In the genomic region with DNA sequence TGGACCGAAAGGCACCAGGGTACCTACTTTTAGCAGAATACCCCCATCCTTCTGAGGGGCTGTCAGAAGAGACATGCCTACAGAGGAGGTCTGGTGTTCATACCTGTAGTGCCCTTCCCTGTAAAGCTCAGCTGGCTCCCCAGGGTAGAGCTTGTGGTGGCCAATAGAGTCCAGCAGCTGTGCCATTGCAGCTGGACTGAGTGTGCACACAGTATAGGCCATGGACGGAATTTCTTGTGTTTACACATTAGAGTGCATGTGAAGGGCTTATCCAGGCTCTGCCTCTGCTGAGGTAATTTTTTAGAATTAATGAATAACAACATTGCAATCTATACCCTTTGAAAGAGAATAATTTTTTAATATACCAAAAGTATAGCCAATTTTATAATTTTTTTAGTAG, we compare ENCODE assay signal across 26 cellular contexts.
"Had no signal": no experiment of that assay in that cellular context is flagged by ENCODE, and none has a peak within 500 bp of the region (broad histone marks: within the 10 kb centered on the region; RNA-seq: fewer than 3 reads in every experiment).

No MANE protein-coding gene starts in this region.

- H3K27me3 ChIP-seq: neutrophil, pancreas, spleen, stomach, tibial artery, transverse colon, upper lobe of left lung, uterus had no signal

- H3K4me3 ChIP-seq: pancreas, psoas muscle, skin epidermis, smooth muscle cell, spleen, stomach, thoracic aorta, tibial artery, transverse colon, upper lobe of left lung, uterus had no signal

- H3K27ac ChIP-seq: neutrophil, pancreas, psoas muscle, skin epidermis, spleen, stomach, thoracic aorta, tibial artery, transverse colon, upper lobe of left lung, uterus had no signal

- H3K9me3 ChIP-seq: neutrophil, pancreas, psoas muscle, spleen, stomach, thoracic aorta, tibial artery, transverse colon, upper lobe of left lung, uterus had no signal

- ATAC-seq: naive thymus-derived CD8-positive, alpha-beta T cell; natural killer cell treated with Interleukin-12 subunit alpha and Interleukin-12 subunit beta and Interleukin-15 and Interleukin-18, amount 100 ng/mL, for 72 hours; psoas muscle; right cardiac atrium; sciatic nerve; stimulated activated effector memory CD8-positive, alpha-beta T cell treated with anti-CD3 and anti-CD28 coated beads, Interleukin-12 subunit alpha, Interleukin-12 subunit beta, amount 100 ng/mL, for 72 hours; stimulated activated naive B cell treated with anti-CD40 and anti-IgM and Interleukin-4, amounts not matched to agents 10 μg/mL and 1 μg/mL and 100 μg/mL, for 72 hours had no signal

- H3K36me3 ChIP-seq: pancreas, thoracic aorta, transverse colon, uterus had no signal

- H3K4me1 ChIP-seq: pancreas, psoas muscle, transverse colon, uterus had no signal

- H3K4me2 ChIP-seq: smooth muscle cell had no signal

- DNase-seq: naive B cell; naive thymus-derived CD8-positive, alpha-beta T cell; nephron progenitor cell; nucleus accumbens; pancreas; psoas muscle; right cardiac atrium; spleen; stimulated activated CD4-positive, alpha-beta T cell treated with anti-CD3 and anti-CD28 coated beads, Interleukin-12 subunit alpha, Interleukin-12 subunit beta, amount 100 ng/mL, for 4 hours; stimulated activated CD4-positive, alpha-beta T cell treated with anti-CD3 and anti-CD28 coated beads, Interleukin-2, amount 100 ng/mL, for 24 hours; stimulated activated CD4-positive, alpha-beta T cell treated with anti-CD3 and anti-CD28 coated beads, Interleukin-2, amount 100 ng/mL, for 48 hours; stimulated activated CD4-positive, alpha-beta T cell treated with anti-CD3 and anti-CD28 coated beads, Interleukin-4, amount 100 ng/mL, for 24 hours; stimulated activated naive B cell treated with anti-CD40 and anti-IgM and Interleukin-4, amounts not matched to agents 10 μg/mL and 1 μg/mL and 100 μg/mL, for 72 hours; stimulated activated naive CD4-positive, alpha-beta T cell treated with Interleukin-2 at 50 U/mL for 16 hours; stomach; tibial artery; transverse colon; upper lobe of left lung; uterus had no signal
